In the genomic region with DNA sequence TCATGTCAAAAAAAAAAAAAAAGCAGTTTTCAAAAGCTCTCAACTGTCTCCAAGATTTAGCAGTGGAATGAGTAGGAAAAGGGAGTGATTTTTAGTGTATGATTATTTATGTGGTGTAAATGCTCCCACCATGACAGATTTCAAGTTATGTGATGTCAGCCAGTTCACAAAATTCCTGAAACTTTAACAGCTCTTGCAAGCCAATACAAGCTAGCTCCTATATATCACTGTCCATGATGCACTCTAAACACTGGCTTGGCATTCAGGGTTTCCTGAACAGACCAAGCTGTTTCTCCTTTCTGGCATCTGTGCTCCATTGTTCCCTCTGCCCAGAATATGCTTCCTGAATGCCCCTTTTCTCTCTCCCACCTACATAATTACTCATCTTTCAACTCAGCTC, we compare ENCODE assay signal across 21 cellular contexts. TPM values are rescaled to one million over a fixed set of nuclear protein-coding genes. Genes with fewer than 3 reads are reported as not detected.
A peak's percentile ranks its signal among the peaks of the same experiment; 100 is the strongest.
DNase-seq lines count a peak whose midpoint lies in the region; ATAC-seq and TF ChIP-seq lines count a peak whose summit lies in the region.
"Had no signal": no experiment of that assay in that cellular context is flagged by ENCODE, and none has a peak within 500 bp of the region (broad histone marks: within the 10 kb centered on the region; RNA-seq: fewer than 3 reads in every experiment).

No MANE protein-coding gene starts in this region.

- no peaks in the 10 kb centered on the region for H3F3A ChIP-seq in PC-3 (ENCODE audit: low read length, unreplicated experiment)

- no TSS peak for BruUV-seq in PC-3 (replicated peaks; lab: Mats Ljungman, UMichigan)

- ATAC-seq in psoas muscle (no peak), GM18519 (IDR thresholded peaks at IDR 0.05; ENCODE audit: low FRiP score, unreplicated experiment) (no peak), PC-3 (no peak)
- ATAC-seq: activated CD8-positive, alpha-beta memory T cell treated with anti-CD3 and anti-CD28 coated beads, Interleukin-2, amount 10 ng/mL, durations not matched to agents 7 days and 5 days; left cardiac atrium had no signal

- H3K27me3 ChIP-seq in adipocyte (replicated peaks; ENCODE audit: control insufficient read depth, insufficient read depth, low read length) (no peaks in the 10 kb centered on the region), psoas muscle (ENCODE audit: insufficient read depth in 3 of 3, low read length in 2 of 3) (no peaks in the 10 kb centered on the region), PC-3 (ENCODE audit: low read length) (no peaks in the 10 kb centered on the region)
- H3K27me3 ChIP-seq: adrenal gland, ovary had no signal

- intact Hi-C loops in psoas muscle (cut with DNase I) (no loop called here), PC-3 (cut with micrococcal nuclease) (no loop called here)

- H3K27ac ChIP-seq in mesodermal cell (ENCODE audit: low read depth, low read length, severe bottlenecking) (peak overlapping the region; percentile 25), psoas muscle (no peak overlapping the region), PC-3 (ENCODE audit: low read length) (no peak overlapping the region)
- H3K27ac ChIP-seq: adrenal gland, coronary artery, ovary had no signal

- TF ChIP-seq CTCF in fibroblast of pulmonary artery (IDR thresholded peaks at IDR 0.05; ENCODE audit: low read length, missing control alignments) (no peak), psoas muscle (IDR thresholded peaks at IDR 0.05) (no peak), PC-3 (conservative IDR thresholded peaks at IDR 0.05; ENCODE audit: low read depth, low read length) (no peak)

- DNase-seq in EL, result peak; percentile 63
- peak; percentile 26 for DNase-seq in adipocyte (ENCODE audit: low read depth)
- peak; percentile 61 for DNase-seq in fibroblast of pulmonary artery (ENCODE audit: low read depth)
- DNase-seq in psoas muscle, result no peak
- DNase-seq in mesenteric fat pad (ENCODE audit: low spot score), result no peak
- DNase-seq in PC-3, result no peak
- DNase-seq: activated CD8-positive, alpha-beta memory T cell treated with anti-CD3 and anti-CD28 coated beads, Interleukin-2, amount 10 ng/mL, durations not matched to agents 7 days and 5 days; adrenal gland; Caco-2; GDM1; left cardiac atrium; NCI-H2081; NCI-H524 treated with DMSO at 0.1 percent for 48 hours; ovary; SIG-M5; stimulated activated CD4-positive, alpha-beta T cell treated with anti-CD3 and anti-CD28 coated beads, Interleukin-4, amount 100 ng/mL, for 1 hour; substantia nigra had no signal

- H3K9ac ChIP-seq in adipocyte (ENCODE audit: low read length) (no peak overlapping the region), PC-3 (ENCODE audit: low read length) (no peak overlapping the region)

- POLR2A ChIA-PET in PC-3 (lab: Charles Lee; ENCODE audit: unreplicated experiment), result no interaction called here

- H3K79me2 ChIP-seq in PC-3 (ENCODE audit: low read length), result no peaks in the 10 kb centered on the region

- no peak overlapping the region for H3K4me2 ChIP-seq in PC-3 (ENCODE audit: low read length)

- H3K4me1 ChIP-seq in adipocyte (ENCODE audit: control insufficient read depth, insufficient read depth, low read length) (no peaks in the 10 kb centered on the region), mesodermal cell (ENCODE audit: control insufficient read depth, insufficient read depth, low read length, poor library complexity, severe bottlenecking) (peaks cover 27% of the 10 kb centered on the region), psoas muscle (no peaks in the 10 kb centered on the region), PC-3 (ENCODE audit: insufficient read depth, low read length) (peaks cover 14% of the 10 kb centered on the region; the same call in 1 of the 2 replicates)
- H3K4me1 ChIP-seq: adrenal gland had no signal

- H3K4me3 ChIP-seq in adipocyte (ENCODE audit: low read length) (no peak overlapping the region), fibroblast of pulmonary artery (replicated peaks; ENCODE audit: low read depth, low read length) (no peak overlapping the region), mesodermal cell (ENCODE audit: extremely low read depth, insufficient read depth, low read length, poor library complexity, severe bottlenecking) (no peak overlapping the region), psoas muscle (no peak overlapping the region), PC-3 (ENCODE audit: low read length) (no peak overlapping the region)
- H3K4me3 ChIP-seq: adrenal gland, coronary artery, ovary had no signal

- no peak overlapping the region for H2AFZ ChIP-seq in PC-3 (ENCODE audit: low read length)

- no peaks in the 10 kb centered on the region for H4K20me1 ChIP-seq in PC-3 (ENCODE audit: low read length)

- H3K9me3 ChIP-seq in adipocyte (ENCODE audit: control insufficient read depth, low read length) (no peaks in the 10 kb centered on the region), mesodermal cell (ENCODE audit: control insufficient read depth, low read length) (no peaks in the 10 kb centered on the region), psoas muscle (no peaks in the 10 kb centered on the region), PC-3 (ENCODE audit: low read length) (no peaks in the 10 kb centered on the region)
- H3K9me3 ChIP-seq: adrenal gland, Caco-2, ovary had no signal

- CTCF ChIA-PET in PC-3 (lab: Charles Lee), result no interaction called here

- no peaks in the 10 kb centered on the region for H3K9me2 ChIP-seq in PC-3 (replicated peaks; ENCODE audit: low read length)

- H3K36me3 ChIP-seq in adipocyte (ENCODE audit: control insufficient read depth, insufficient read depth, low read length, severe bottlenecking), result peaks cover 62% of the 10 kb centered on the region
- no peaks in the 10 kb centered on the region for H3K36me3 ChIP-seq in mesodermal cell (ENCODE audit: control insufficient read depth, insufficient read depth, low read length)
- peaks cover 5 to 56% of the 10 kb centered on the region in 2 donors for H3K36me3 ChIP-seq in psoas muscle (ENCODE audit: insufficient read depth in 1 of 2, low read depth in 1 of 2)
- H3K36me3 ChIP-seq in PC-3 (ENCODE audit: low read depth, low read length), result no peaks in the 10 kb centered on the region
- H3K36me3 ChIP-seq: ovary had no signal

RNA-seq across cellular contexts. Expression of gene ANKDD1B, which starts 7.8 kb away (rescaled TPM):
- polyA plus RNA-seq in mesodermal cell (2013, experiment 1 of 2), result 0.52 TPM
- polyA plus RNA-seq in mesodermal cell (2013, experiment 2 of 2), result not detected
- total RNA-seq in psoas muscle (under 1 TPM in 1 of 4 donors, not detected in 3; 0.26 TPM), mesenteric fat pad (0.64 TPM), PC-3 (2014; rRNA removed) (0.04 TPM in 1 of 2 replicates, not detected in the other)
- under 1 TPM in 2 of 3 donors, not detected in 1; 0.09 to 0.14 TPM for polyA plus RNA-seq in psoas muscle
- total RNA-seq: activated CD8-positive, alpha-beta memory T cell treated with anti-CD3 and anti-CD28 coated beads, Interleukin-2, amount 10 ng/mL, durations not matched to agents 7 days and 5 days; myocyte had no signal

Comparison
In these comparisons a context has a peak if more than half of its experiments do, and no peak if none do; other contexts are left out.
1. DNase-seq: peak in EL (single experiment), adipocyte (single experiment) and fibroblast of pulmonary artery (single experiment); none in psoas muscle (0 of 2), mesenteric fat pad (single experiment) and PC-3 (single experiment).